8 cellular contexts compared by ENCODE assay signal in the genomic region with DNA sequence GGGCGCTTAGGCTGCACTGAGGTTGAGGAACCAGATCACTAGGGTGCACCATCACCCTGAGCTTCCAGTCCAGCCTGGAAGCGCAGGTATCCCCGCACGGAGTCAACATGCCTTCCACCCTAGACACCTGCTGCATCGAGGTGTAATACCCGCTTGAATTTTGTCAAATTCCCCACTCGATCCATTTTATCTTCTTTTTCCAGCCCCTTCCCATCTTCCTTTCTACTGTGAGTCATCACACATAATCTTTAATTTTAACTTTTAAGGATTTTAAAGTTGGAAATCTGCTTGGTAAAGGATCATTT. TPM values are rescaled to one million over a fixed set of nuclear protein-coding genes. Genes with fewer than 3 reads are reported as not detected.
DNase-seq lines count a peak whose midpoint lies in the region; ATAC-seq and TF ChIP-seq lines count a peak whose summit lies in the region.

No MANE protein-coding gene starts in this region.

- TF ChIP-seq CTCF in GM10266 (IDR thresholded peaks at IDR 0.05; ENCODE audit: control insufficient read depth, insufficient read depth, low read depth, missing control alignments) (peak; percentile 19), Loucy (conservative IDR thresholded peaks at IDR 0.05; ENCODE audit: low read length) (no peak), progenitor cell of endocrine pancreas (IDR thresholded peaks at IDR 0.05; ENCODE audit: unreplicated experiment) (no peak), GM10248 (IDR thresholded peaks at IDR 0.05; ENCODE audit: control extremely low read depth, extremely low read depth, low read depth, missing control alignments) (no peak)

- no peaks in the 10 kb centered on the region for H3F3A ChIP-seq in Loucy (ENCODE audit: low read depth)

- peak overlapping the region; percentile 90 for H3K9ac ChIP-seq in Loucy (ENCODE audit: low read depth, low read length, poor library complexity, severe bottlenecking)

- peak overlapping the region; percentile 92 to 94 for H3K27ac ChIP-seq in esophagus (ENCODE audit: low read depth in 2 of 2, low read length in 1 of 2)

- peak overlapping the region; percentile 99 for H3K27ac Mint-ChIP-seq in progenitor cell of endocrine pancreas

- H3K9me3 ChIP-seq in Loucy (ENCODE audit: insufficient read depth, low read depth, low read length) = no peaks in the 10 kb centered on the region
- H3K9me3 ChIP-seq in esophagus (ENCODE audit: control insufficient read depth in 2 of 2, insufficient read depth in 1 of 2, low read depth in 1 of 2, low read length in 1 of 2) = no peaks in the 10 kb centered on the region

- H3K4me3 Mint-ChIP-seq in progenitor cell of endocrine pancreas (ENCODE audit: low read depth) = peak overlapping the region; percentile 99

- H3K9me2 ChIP-seq in Loucy (replicated peaks; ENCODE audit: low read depth, low read length) = no peaks in the 10 kb centered on the region

- peak overlapping the region; percentile 99 for H3K4me2 ChIP-seq in Loucy (ENCODE audit: low read depth, low read length, poor library complexity, severe bottlenecking)

- peak; percentile 28 for ATAC-seq in GM21786 (IDR thresholded peaks at IDR 0.05; ENCODE audit: unreplicated experiment)
- ATAC-seq in esophagus mucosa = no peak

- peaks cover 55% of the 10 kb centered on the region for H3K4me1 ChIP-seq in Loucy (ENCODE audit: insufficient read depth, low read length, poor library complexity, severe bottlenecking)
- H3K4me1 ChIP-seq in esophagus (ENCODE audit: control insufficient read depth in 2 of 2, insufficient read depth in 2 of 2, low read length in 1 of 2) = peaks cover 0 to 2% of the 10 kb centered on the region in 2 donors

- POLR2A ChIA-PET in GM10248 (lab: Yijun Ruan, JAX) = interaction anchor here (1.1 kb wide), 1 partner anchor 11 kb away, joined by 3 read pairs; no protein-coding TSS in a partner anchor

- 0 to 1% methylated on average over 7 of the region's 7 CpGs for WGBS in esophagus, 2 donors

- peaks cover 34% of the 10 kb centered on the region for H4K20me1 ChIP-seq in Loucy (ENCODE audit: insufficient read depth, low read length, poor library complexity, severe bottlenecking)

- H3K4me3 ChIP-seq in Loucy (ENCODE audit: low read length, poor library complexity, severe bottlenecking) = peak overlapping the region; percentile 86
- H3K4me3 ChIP-seq in esophagus (ENCODE audit: low read depth in 1 of 2, low read length in 2 of 2) = peak overlapping the region; percentile 79 to 92

- H3K4me1 Mint-ChIP-seq in progenitor cell of endocrine pancreas (ENCODE audit: low read depth) = peaks cover 10% of the 10 kb centered on the region

- H2AFZ ChIP-seq in Loucy (ENCODE audit: low read length) = peak overlapping the region; percentile 96

- no peaks in the 10 kb centered on the region for H3K27me3 Mint-ChIP-seq in progenitor cell of endocrine pancreas

- CTCF ChIA-PET in GM10248 (lab: Yijun Ruan, JAX) = interaction anchor here (0.8 to 2.3 kb wide), 4 partner anchors 10 to 84 kb away, joined by 3 to 6 read pairs (median 3); a partner anchor contains a TSS

- H3K27me3 ChIP-seq in Loucy (ENCODE audit: insufficient read depth, low read length, poor library complexity, severe bottlenecking) = no peaks in the 10 kb centered on the region
- no peaks in the 10 kb centered on the region for H3K27me3 ChIP-seq in esophagus (ENCODE audit: control insufficient read depth in 1 of 2, insufficient read depth in 2 of 2, low read length in 2 of 2)

- H3K36me3 ChIP-seq in Loucy (ENCODE audit: insufficient read depth, low read length) (peaks cover 12% of the 10 kb centered on the region), esophagus (ENCODE audit: control insufficient read depth in 2 of 2, insufficient read depth in 2 of 2, low read length in 1 of 2) (no peaks in the 10 kb centered on the region)

- DNase-seq in GM10266 (ENCODE audit: extremely low spot score) = peak; percentile 31
- no peak for DNase-seq in progenitor cell of endocrine pancreas (ENCODE audit: low spot score, unreplicated experiment)
- DNase-seq in HuH-7.5 (ENCODE audit: low spot score) = no peak
- no peak for DNase-seq in GM10248 (ENCODE audit: extremely low spot score)

- peaks cover 73% of the 10 kb centered on the region for H3K79me2 ChIP-seq in Loucy (ENCODE audit: insufficient read depth, low read length)

- H3K9me3 Mint-ChIP-seq in progenitor cell of endocrine pancreas (ENCODE audit: low read depth) = no peaks in the 10 kb centered on the region

- peaks cover 8% of the 10 kb centered on the region for H3K36me3 Mint-ChIP-seq in progenitor cell of endocrine pancreas (ENCODE audit: insufficient read depth)

RNA-seq across cellular contexts. Expression of a gene that starts 0.8 kb away (rescaled TPM):
- 1 to 10 TPM; 4.0 to 6.1 TPM for polyA plus RNA-seq in esophagus
- total RNA-seq in progenitor cell of endocrine pancreas (21.7 and 24.7 TPM in 2 replicates), esophagus mucosa (10.5 TPM)
